ENCODE assay signal across 9 cellular contexts in genomic region chr5:91266184-91266705, GRCh38.
DNase-seq lines count a peak whose midpoint lies in the region; ATAC-seq and TF ChIP-seq lines count a peak whose summit lies in the region.
"Had no signal": no experiment of that assay in that cellular context is flagged by ENCODE, and none has a peak within 500 bp of the region (broad histone marks: within the 10 kb centered on the region; RNA-seq: fewer than 3 reads in every experiment).

No MANE protein-coding gene starts in this region.

- H3K27ac ChIP-seq in RWPE2 (ENCODE audit: poor library complexity, severe bottlenecking) (no peak overlapping the region), foreskin keratinocyte (no peak overlapping the region)
- H3K27ac ChIP-seq: BLaER1 treated with 17β-estradiol and CSF1 and Interleukin-3, amounts not matched to agents 10 nM and 100 nM had no signal

- H3K4me1 ChIP-seq in RWPE2 (ENCODE audit: insufficient read depth, poor library complexity, severe bottlenecking): peaks cover 10% of the 10 kb centered on the region
- peaks cover 7% of the 10 kb centered on the region for H3K4me1 ChIP-seq in foreskin keratinocyte

- peak; percentile 71 to 88 for ATAC-seq in activated CD4-positive, CD25-positive, alpha-beta regulatory T cell treated with anti-CD3 and anti-CD28 coated beads, Interleukin-2, amount 50 U/mL, for 24 hours
- ATAC-seq in HG02981 (IDR thresholded peaks at IDR 0.05; ENCODE audit: unreplicated experiment) (peak; percentile 88), RWPE2 (ENCODE audit: low read depth) (peak; percentile 84), foreskin keratinocyte (peak; percentile 98)

- no peaks in the 10 kb centered on the region for H3K9me3 ChIP-seq in RWPE2 (ENCODE audit: severe bottlenecking)

- H3K4me3 ChIP-seq in RWPE2 (ENCODE audit: severe bottlenecking): no peak overlapping the region
- H3K4me3 ChIP-seq: BLaER1 treated with 17β-estradiol and CSF1 and Interleukin-3, amounts not matched to agents 10 nM and 100 nM had no signal

- peak; percentile 16 for TF ChIP-seq CTCF in RWPE2 (IDR thresholded peaks at IDR 0.05; ENCODE audit: poor library complexity, severe bottlenecking)
- TF ChIP-seq CTCF in foreskin keratinocyte (conservative IDR thresholded peaks at IDR 0.05): peak; percentile 34

- H3K36me3 ChIP-seq in RWPE2 (ENCODE audit: low read depth): no peaks in the 10 kb centered on the region
- H3K36me3 ChIP-seq: BLaER1 treated with 17β-estradiol and CSF1 and Interleukin-3, amounts not matched to agents 10 nM and 100 nM had no signal

- DNase-seq in activated CD4-positive, CD25-positive, alpha-beta regulatory T cell (lab: John Stamatoyannopoulos, UW): no peak
- DNase-seq in RWPE2 (ENCODE audit: low spot score) (no peak), foreskin keratinocyte (peak in 1 of 2 donors; percentile 46), NCI-H1048 (lab: John Stamatoyannopoulos, UW) (no peak), T-helper 9 cell (no peak)
- DNase-seq in activated effector memory CD4-positive, alpha-beta T cell treated with anti-CD3 and anti-CD28 coated beads, Interleukin-2, amount 50 U/mL, for 16 hours: no peak

- H3K27me3 ChIP-seq in RWPE2 (ENCODE audit: insufficient read depth, poor library complexity, severe bottlenecking) (no peaks in the 10 kb centered on the region), foreskin keratinocyte (no peaks in the 10 kb centered on the region)
- H3K27me3 ChIP-seq: BLaER1 treated with 17β-estradiol and CSF1 and Interleukin-3, amounts not matched to agents 10 nM and 100 nM had no signal
